Comparison of ENCODE assay signal across 2 cellular contexts in the genomic region with DNA sequence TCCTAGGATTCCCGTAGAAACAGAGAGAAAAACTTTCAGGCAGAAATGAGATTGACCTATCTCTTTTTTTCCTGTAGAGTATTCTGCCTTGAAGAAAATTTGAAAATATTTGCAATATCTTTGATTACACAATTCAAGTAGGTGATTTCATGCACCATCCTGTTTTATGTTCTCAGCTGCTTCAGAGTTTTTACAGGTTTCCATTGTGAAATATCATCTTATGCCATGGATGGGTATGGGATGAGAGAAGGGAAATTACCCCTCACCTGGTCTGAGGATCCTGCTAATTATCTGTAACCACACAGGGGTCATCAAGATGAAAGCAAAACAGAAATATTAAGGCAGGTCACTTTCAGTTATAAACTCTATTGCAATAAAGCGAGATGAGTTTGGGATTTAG.
A peak's percentile ranks its signal among the peaks of the same experiment; 100 is the strongest.
TF ChIP-seq lines count a peak whose summit lies in the region.

No MANE protein-coding gene starts in this region.

TF ChIP-seq in A549, 52 proteins besides CTCF, POLR2A, EP300 and RAD21:
- no peak for TF ChIP-seq EHF (CRISPR knock-in tag; IDR thresholded peaks at IDR 0.05)
- TF ChIP-seq MAFK (IDR thresholded peaks at IDR 0.05; ENCODE audit: partially characterized antibody) = no peak
- TF ChIP-seq, protein P1, sequence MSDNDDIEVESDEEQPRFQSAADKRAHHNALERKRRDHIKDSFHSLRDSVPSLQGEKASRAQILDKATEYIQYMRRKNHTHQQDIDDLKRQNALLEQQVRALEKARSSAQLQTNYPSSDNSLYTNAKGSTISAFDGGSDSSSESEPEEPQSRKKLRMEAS (IDR thresholded peaks at IDR 0.05) = no peak
- no peak for TF ChIP-seq CBX2 (IDR thresholded peaks at IDR 0.05; ENCODE audit: borderline replicate concordance, low read depth)
- TF ChIP-seq ATOH8 (CRISPR knock-in tag; IDR thresholded peaks at IDR 0.05; ENCODE audit: low read depth) = no peak
- no peak for TF ChIP-seq RFX5 (IDR thresholded peaks at IDR 0.05)
- TF ChIP-seq, protein P2, sequence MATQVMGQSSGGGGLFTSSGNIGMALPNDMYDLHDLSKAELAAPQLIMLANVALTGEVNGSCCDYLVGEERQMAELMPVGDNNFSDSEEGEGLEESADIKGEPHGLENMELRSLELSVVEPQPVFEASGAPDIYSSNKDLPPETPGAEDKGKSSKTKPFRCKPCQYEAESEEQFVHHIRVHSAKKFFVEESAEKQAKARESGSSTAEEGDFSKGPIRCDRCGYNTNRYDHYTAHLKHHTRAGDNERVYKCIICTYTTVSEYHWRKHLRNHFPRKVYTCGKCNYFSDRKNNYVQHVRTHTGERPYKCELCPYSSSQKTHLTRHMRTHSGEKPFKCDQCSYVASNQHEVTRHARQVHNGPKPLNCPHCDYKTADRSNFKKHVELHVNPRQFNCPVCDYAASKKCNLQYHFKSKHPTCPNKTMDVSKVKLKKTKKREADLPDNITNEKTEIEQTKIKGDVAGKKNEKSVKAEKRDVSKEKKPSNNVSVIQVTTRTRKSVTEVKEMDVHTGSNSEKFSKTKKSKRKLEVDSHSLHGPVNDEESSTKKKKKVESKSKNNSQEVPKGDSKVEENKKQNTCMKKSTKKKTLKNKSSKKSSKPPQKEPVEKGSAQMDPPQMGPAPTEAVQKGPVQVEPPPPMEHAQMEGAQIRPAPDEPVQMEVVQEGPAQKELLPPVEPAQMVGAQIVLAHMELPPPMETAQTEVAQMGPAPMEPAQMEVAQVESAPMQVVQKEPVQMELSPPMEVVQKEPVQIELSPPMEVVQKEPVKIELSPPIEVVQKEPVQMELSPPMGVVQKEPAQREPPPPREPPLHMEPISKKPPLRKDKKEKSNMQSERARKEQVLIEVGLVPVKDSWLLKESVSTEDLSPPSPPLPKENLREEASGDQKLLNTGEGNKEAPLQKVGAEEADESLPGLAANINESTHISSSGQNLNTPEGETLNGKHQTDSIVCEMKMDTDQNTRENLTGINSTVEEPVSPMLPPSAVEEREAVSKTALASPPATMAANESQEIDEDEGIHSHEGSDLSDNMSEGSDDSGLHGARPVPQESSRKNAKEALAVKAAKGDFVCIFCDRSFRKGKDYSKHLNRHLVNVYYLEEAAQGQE (IDR thresholded peaks at IDR 0.05) = no peak
- TF ChIP-seq GATA3 (IDR thresholded peaks at IDR 0.05; ENCODE audit: borderline replicate concordance) = no peak
- no peak for TF ChIP-seq ZNF302 (CRISPR knock-in tag; IDR thresholded peaks at IDR 0.05)
- no peak for TF ChIP-seq HEYL (CRISPR knock-in tag; IDR thresholded peaks at IDR 0.05)
- TF ChIP-seq MAZ (IDR thresholded peaks at IDR 0.05; ENCODE audit: borderline replicate concordance, low read depth, low read length) = no peak
- TF ChIP-seq KDM5A (IDR thresholded peaks at IDR 0.05) = no peak
- TF ChIP-seq ZC3H11A (IDR thresholded peaks at IDR 0.05) = no peak
- no peak for TF ChIP-seq SREBF2 (IDR thresholded peaks at IDR 0.05)
TF ChIP-seq in A549: peak in this region for 0.

TF ChIP-seq in IMR-90, 13 proteins besides CTCF, POLR2A, EP300 and RAD21:
- TF ChIP-seq ELK1 (IDR thresholded peaks at IDR 0.05; ENCODE audit: borderline replicate concordance, low read depth, low read length) (no peak), CEBPB (IDR thresholded peaks at IDR 0.05; ENCODE audit: low read depth, low read length) (peak; percentile 38; the same call in 1 of the 2 replicates), MXI1 (IDR thresholded peaks at IDR 0.05; ENCODE audit: borderline replicate concordance, low read depth, low read length) (no peak), RCOR1 (IDR thresholded peaks at IDR 0.05; ENCODE audit: insufficient replicate concordance, low read length) (no peak)
TF ChIP-seq in IMR-90: peak in this region for 1.
